Comparison of ENCODE assay signal across 17 cellular contexts in the genomic region with DNA sequence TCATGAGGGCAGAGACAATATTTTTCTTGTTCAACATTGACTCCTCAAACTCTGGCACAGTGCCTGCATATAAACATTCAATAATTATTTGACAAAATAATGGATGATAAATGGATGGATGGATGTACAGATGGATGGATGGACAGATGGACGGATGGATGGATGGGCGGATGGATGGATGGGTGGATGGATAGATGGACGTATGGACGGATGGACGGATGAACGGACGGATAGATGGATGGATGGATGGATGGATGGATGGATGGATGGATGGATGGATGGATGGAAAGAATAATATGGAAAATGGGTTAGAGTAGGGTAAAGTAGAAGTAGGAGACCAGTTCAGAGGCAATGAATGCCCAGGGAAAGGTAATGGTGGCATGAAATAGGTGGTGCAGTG.
DNase-seq lines count a peak whose midpoint lies in the region; ATAC-seq, FAIRE-seq and TF ChIP-seq lines count a peak whose summit lies in the region.
"Had no signal": no experiment of that assay in that cellular context is flagged by ENCODE, and none has a peak within 500 bp of the region (broad histone marks: within the 10 kb centered on the region; RNA-seq: fewer than 3 reads in every experiment).

No MANE protein-coding gene starts in this region.

- no peak for ATAC-seq in activated CD4-positive, alpha-beta T cell treated with anti-CD3 and anti-CD28 coated beads for 36 hours
- no peak for ATAC-seq in stimulated activated naive CD8-positive, alpha-beta T cell treated with anti-CD3 and anti-CD28 coated beads, Interleukin-15, Interleukin-2, amounts not matched to agents 100 U/mL and 50 U/mL, for 24 hours
- ATAC-seq: HepG2 had no signal

- WGBS in thymus = 98% methylated on average over 7 of the region's 7 CpGs

- H3K27me3 ChIP-seq in thymus (ENCODE audit: control insufficient read depth, insufficient read depth) = no peaks in the 10 kb centered on the region

- intact Hi-C loops in activated CD4-positive, alpha-beta T cell treated with anti-CD3 and anti-CD28 coated beads for 36 hours (cut with DNase I, micrococcal nuclease) = no loop called here

- H3K36me3 ChIP-seq in thymus (ENCODE audit: control insufficient read depth, insufficient read depth) = no peaks in the 10 kb centered on the region

- no peaks in the 10 kb centered on the region for H3K9me3 ChIP-seq in thymus (ENCODE audit: control insufficient read depth)

- no peak overlapping the region for H3K4me3 ChIP-seq in thymus (ENCODE audit: low read length)

- H3K36me3 Mint-ChIP-seq in activated CD4-positive, alpha-beta T cell treated with anti-CD3 and anti-CD28 coated beads, Interleukin-2, amount 10 ng/mL, durations not matched to agents 7 days and 5 days (ENCODE audit: low read depth) = no peaks in the 10 kb centered on the region
- peaks cover 7% of the 10 kb centered on the region for H3K36me3 Mint-ChIP-seq in activated CD4-positive, alpha-beta T cell treated with anti-CD3 and anti-CD28 coated beads for 36 hours (ENCODE audit: low read depth)
- H3K36me3 Mint-ChIP-seq in endothelial cell (ENCODE audit: low read depth, unreplicated experiment) (no peaks in the 10 kb centered on the region), nephron progenitor cell (ENCODE audit: low read depth) (peaks cover 2% of the 10 kb centered on the region)

- H3K27ac ChIP-seq in thymus (ENCODE audit: low read depth) = peak overlapping the region; percentile 69
- H3K27ac ChIP-seq: 22Rv1 had no signal

- no peak for DNase-seq in activated CD4-positive, alpha-beta T cell treated with anti-CD3 and anti-CD28 coated beads, Interleukin-2, amount 10 ng/mL, durations not matched to agents 7 days and 5 days
- DNase-seq in activated CD4-positive, alpha-beta T cell treated with anti-CD3 and anti-CD28 coated beads for 36 hours = no peak
- DNase-seq in GM19239 (ENCODE audit: insufficient read length, low spot score) = no peak
- DNase-seq in endothelial cell (ENCODE audit: low spot score) = no peak
- DNase-seq in nephron progenitor cell = no peak
- DNase-seq in stimulated activated naive CD8-positive, alpha-beta T cell treated with anti-CD3 and anti-CD28 coated beads, Interleukin-15, Interleukin-2, amounts not matched to agents 100 U/mL and 50 U/mL, for 24 hours = no peak
- no peak for DNase-seq in LoVo (ENCODE audit: low spot score)
- DNase-seq: C1 segment of cervical spinal cord; CD4-positive, alpha-beta T cell; DMS153; DMS79 treated with DMSO at 0.1 percent for 48 hours; GF-D8; HCEC 1CT had no signal

- CTCF ChIA-PET in activated CD4-positive, alpha-beta T cell treated with anti-CD3 and anti-CD28 coated beads, Interleukin-2, amount 10 ng/mL, durations not matched to agents 7 days and 5 days (lab: Charles Lee) = no interaction called here
- CTCF ChIA-PET in activated CD4-positive, alpha-beta T cell treated with anti-CD3 and anti-CD28 coated beads for 36 hours (lab: Charles Lee) = no interaction called here

- POLR2A ChIA-PET in activated CD4-positive, alpha-beta T cell treated with anti-CD3 and anti-CD28 coated beads, Interleukin-2, amount 10 ng/mL, durations not matched to agents 7 days and 5 days (lab: Charles Lee) = no interaction called here
- POLR2A ChIA-PET in activated CD4-positive, alpha-beta T cell treated with anti-CD3 and anti-CD28 coated beads for 36 hours (lab: Charles Lee) = interaction anchor here (0.5 kb wide), 1 partner anchor 46 kb away, joined by 3 read pairs; no protein-coding TSS in a partner anchor

- no peaks in the 10 kb centered on the region for H3K27me3 Mint-ChIP-seq in activated CD4-positive, alpha-beta T cell treated with anti-CD3 and anti-CD28 coated beads, Interleukin-2, amount 10 ng/mL, durations not matched to agents 7 days and 5 days
- H3K27me3 Mint-ChIP-seq in activated CD4-positive, alpha-beta T cell treated with anti-CD3 and anti-CD28 coated beads for 36 hours = no peaks in the 10 kb centered on the region
- H3K27me3 Mint-ChIP-seq in endothelial cell (ENCODE audit: unreplicated experiment) (no peaks in the 10 kb centered on the region), nephron progenitor cell (ENCODE audit: low read depth, poor library complexity) (peaks cover 5% of the 10 kb centered on the region)
- H3K27me3 Mint-ChIP-seq: CD4-positive, alpha-beta T cell had no signal

- TF ChIP-seq CTCF in endothelial cell (IDR thresholded peaks at IDR 0.05; ENCODE audit: unreplicated experiment) (no peak), nephron progenitor cell (IDR thresholded peaks at IDR 0.05) (no peak)

- H3K4me1 ChIP-seq in thymus (ENCODE audit: control insufficient read depth, insufficient read depth, low read length) = peaks cover 17% of the 10 kb centered on the region

- FAIRE-seq in GM19239 (lab: Jason Lieb, UNC) = peak; percentile 11
- FAIRE-seq: HepG2, HTR-8/SVneo had no signal

- no peak overlapping the region for H3K4me3 Mint-ChIP-seq in activated CD4-positive, alpha-beta T cell treated with anti-CD3 and anti-CD28 coated beads, Interleukin-2, amount 10 ng/mL, durations not matched to agents 7 days and 5 days
- H3K4me3 Mint-ChIP-seq in activated CD4-positive, alpha-beta T cell treated with anti-CD3 and anti-CD28 coated beads for 36 hours = no peak overlapping the region
- H3K4me3 Mint-ChIP-seq in endothelial cell (ENCODE audit: unreplicated experiment) (peak overlapping the region; percentile 11), nephron progenitor cell (no peak overlapping the region)
- H3K4me3 Mint-ChIP-seq: CD4-positive, alpha-beta T cell had no signal

- H3K27ac Mint-ChIP-seq in activated CD4-positive, alpha-beta T cell treated with anti-CD3 and anti-CD28 coated beads, Interleukin-2, amount 10 ng/mL, durations not matched to agents 7 days and 5 days = peak overlapping the region; percentile 71
- no peak overlapping the region for H3K27ac Mint-ChIP-seq in activated CD4-positive, alpha-beta T cell treated with anti-CD3 and anti-CD28 coated beads for 36 hours
- H3K27ac Mint-ChIP-seq in endothelial cell (ENCODE audit: unreplicated experiment) (no peak overlapping the region), nephron progenitor cell (no peak overlapping the region)

- peaks cover 26% of the 10 kb centered on the region for H3K4me1 Mint-ChIP-seq in activated CD4-positive, alpha-beta T cell treated with anti-CD3 and anti-CD28 coated beads, Interleukin-2, amount 10 ng/mL, durations not matched to agents 7 days and 5 days
- H3K4me1 Mint-ChIP-seq in activated CD4-positive, alpha-beta T cell treated with anti-CD3 and anti-CD28 coated beads for 36 hours = peaks cover 35% of the 10 kb centered on the region
- peaks cover 11% of the 10 kb centered on the region for H3K4me1 Mint-ChIP-seq in endothelial cell (ENCODE audit: unreplicated experiment)
- no peaks in the 10 kb centered on the region for H3K4me1 Mint-ChIP-seq in nephron progenitor cell

- peaks cover 11% of the 10 kb centered on the region for H3K9me3 Mint-ChIP-seq in activated CD4-positive, alpha-beta T cell treated with anti-CD3 and anti-CD28 coated beads, Interleukin-2, amount 10 ng/mL, durations not matched to agents 7 days and 5 days
- peaks cover 13% of the 10 kb centered on the region for H3K9me3 Mint-ChIP-seq in activated CD4-positive, alpha-beta T cell treated with anti-CD3 and anti-CD28 coated beads for 36 hours (ENCODE audit: low read depth)
- H3K9me3 Mint-ChIP-seq in endothelial cell (ENCODE audit: unreplicated experiment) = no peaks in the 10 kb centered on the region
- H3K9me3 Mint-ChIP-seq in nephron progenitor cell = peaks cover 22% of the 10 kb centered on the region
